ENCODE assay signal across 8 cellular contexts in the genomic region with DNA sequence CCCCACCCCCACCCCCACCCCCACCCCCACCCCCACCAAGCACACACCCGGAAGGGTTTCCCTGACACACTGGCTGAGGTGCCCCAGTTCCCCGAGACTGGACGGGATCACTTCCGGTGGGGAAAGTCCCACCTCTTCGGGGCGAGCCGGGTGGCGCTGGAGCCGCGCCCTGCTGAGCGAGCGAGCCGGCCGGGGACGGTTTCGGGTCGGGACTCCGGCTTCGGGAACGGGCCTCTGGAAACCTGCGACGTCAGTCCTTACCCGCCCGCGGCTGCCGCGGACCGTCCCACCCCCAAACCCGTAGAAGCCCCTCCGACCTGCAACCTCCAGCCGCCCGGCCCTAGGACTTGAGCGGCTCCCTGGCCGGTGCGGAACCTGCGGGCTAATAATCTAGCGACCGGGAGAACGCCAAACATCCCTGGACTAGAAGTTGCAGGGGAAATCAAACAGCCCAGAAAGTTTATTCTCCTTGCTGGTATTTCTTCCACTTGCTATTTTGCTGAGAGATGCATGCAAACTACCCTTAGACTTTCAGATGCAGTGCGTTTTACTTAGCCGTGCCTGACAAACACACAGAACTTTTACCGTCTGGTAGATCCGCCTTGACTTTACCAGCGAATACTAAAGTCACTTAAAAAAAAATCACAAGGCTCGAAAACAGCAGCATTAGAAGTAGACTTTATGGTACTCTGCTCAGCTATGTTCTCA. TPM values are rescaled to one million over a fixed set of nuclear protein-coding genes. Genes with fewer than 3 reads are reported as not detected.
DNase-seq lines count a peak whose midpoint lies in the region; ATAC-seq lines count a peak whose summit lies in the region.

No MANE protein-coding gene starts in this region.

- peak; percentile 46 for ATAC-seq in GM21367 (IDR thresholded peaks at IDR 0.05; ENCODE audit: unreplicated experiment)

- H3K4me1 ChIP-seq in mononuclear cell (ENCODE audit: insufficient read depth, low read length) = peaks cover 25% of the 10 kb centered on the region

- H3K27me3 ChIP-seq in mononuclear cell (ENCODE audit: insufficient read depth, low read length) = no peaks in the 10 kb centered on the region

- DNase-seq in COR-L47 (lab: John Stamatoyannopoulos, UW) (peak; percentile 66), HT1080 (ENCODE audit: low read depth) (peak; percentile 69), NOMO-1 treated with dmso at 0.1 percent for 144 hours (lab: John Stamatoyannopoulos, UW; ENCODE audit: unreplicated experiment) (peak; percentile 69), epidermal melanocyte (ENCODE audit: insufficient read length, low spot score) (peak; percentile 79)
- peak; percentile 62 for DNase-seq in activated CD8-positive, alpha-beta memory T cell treated with anti-CD3 and anti-CD28 coated beads, Interleukin-2, amount 50 U/mL, for 1 hour (ENCODE audit: extremely low read depth)
- peak; percentile 55 to 60 for DNase-seq in stimulated activated CD8-positive, alpha-beta memory T cell treated with anti-CD3 and anti-CD28 coated beads, Interleukin-2, amount 100 ng/mL, for 1 hour (ENCODE audit: low read depth in 2 of 2)

- no peaks in the 10 kb centered on the region for H3K9me3 ChIP-seq in mononuclear cell (ENCODE audit: low read depth, low read length)

- peak overlapping the region; percentile 64 for H3K4me3 ChIP-seq in mononuclear cell (ENCODE audit: low read length)

RNA-seq across cellular contexts. Expression of gene RAP2C, which starts 1.0 kb away (rescaled TPM):
- 10.4 and 14.8 TPM in 2 replicates for total RNA-seq in HT1080 (2014; rRNA removed; shearing (Covaris generic))
- polyA plus RNA-seq in HT1080 (2015; cell fraction: cytosol; rRNA removed) = 18.7 and 22.1 TPM in 2 replicates
- 14.0 and 14.7 TPM in 2 replicates for polyA plus RNA-seq in HT1080 (2015; cell fraction: nucleus; rRNA removed)
- total RNA-seq in mononuclear cell = 72.9 TPM

Comparison
In these comparisons a context has a peak if more than half of its experiments do, and no peak if none do; other contexts are left out.
1. Peak in every context shown above with its lines: DNase-seq, ATAC-seq and H3K4me3 ChIP-seq.